ENCODE assay signal across 1 cellular context in genomic region chr4:143513314-143514211, GRCh38.
TF ChIP-seq lines count a peak whose summit lies in the region.

SMARCA5 (plus strand) TSS chr4:143513702; CDS start chr4:143513925, 223 bp downstream.

TF ChIP-seq in K562, 482 proteins besides CTCF, POLR2A, EP300 and RAD21 (continued from another document and continues in another):
- no peak for TF ChIP-seq ZNF407 (IDR thresholded peaks at IDR 0.05; ENCODE audit: low read depth)
- peak in 2 of 3 experiments; percentile 70 to 72 for TF ChIP-seq YY1 (IDR thresholded peaks at IDR 0.05; ENCODE audit: borderline replicate concordance in 1 of 3, control insufficient read depth in 1 of 3, extremely low read depth in 1 of 3, insufficient read depth in 3 of 3, insufficient read length in 1 of 3, insufficient replicate concordance in 2 of 3, low read depth in 1 of 3, low read length in 2 of 3)
- TF ChIP-seq HDAC8 (tag; IDR thresholded peaks at IDR 0.05), result no peak
- TF ChIP-seq NR2C1 (IDR thresholded peaks at IDR 0.05), result peak; percentile 89
- peak; percentile 89 for TF ChIP-seq NR2C1 (tag; IDR thresholded peaks at IDR 0.05)
- TF ChIP-seq SUPT5H (IDR thresholded peaks at IDR 0.05), result peak; percentile 77
- TF ChIP-seq MTF1 (CRISPR knock-in tag; IDR thresholded peaks at IDR 0.05; ENCODE audit: borderline replicate concordance), result no peak
- peak in 1 of 2 experiments; percentile 74; a peak in 3 of 4 replicates for TF ChIP-seq UBTF (IDR thresholded peaks at IDR 0.05; ENCODE audit: borderline replicate concordance in 1 of 2, low read depth in 2 of 2, low read length in 2 of 2)
- TF ChIP-seq ZNF551 (CRISPR knock-in tag; IDR thresholded peaks at IDR 0.05), result no peak
- 0 out of 2 replicates have a peak, but pooled peaks have one; percentile 27 for TF ChIP-seq BCOR (IDR thresholded peaks at IDR 0.05)
- no peak for TF ChIP-seq ZBTB43 (CRISPR knock-in tag; IDR thresholded peaks at IDR 0.05)
- TF ChIP-seq TFE3 (CRISPR knock-in tag; IDR thresholded peaks at IDR 0.05), result no peak
- TF ChIP-seq FUS (optimal IDR thresholded peaks at IDR 0.05; ENCODE audit: low read depth, low read length), result peak; percentile 63
- peak; percentile 83 for TF ChIP-seq RFX1 (IDR thresholded peaks at IDR 0.05)
- TF ChIP-seq ATF2 (CRISPR knock-in tag; IDR thresholded peaks at IDR 0.05), result 0 out of 2 replicates have a peak, but pooled peaks have one; percentile 47
- peak; percentile 80 for TF ChIP-seq RBM25 (IDR thresholded peaks at IDR 0.05; ENCODE audit: low read depth, low read length, severe bottlenecking)
- no peak for TF ChIP-seq SPI1 (IDR thresholded peaks at IDR 0.05; ENCODE audit: borderline replicate concordance, low read depth, low read length)
- no peak for TF ChIP-seq THAP7 (CRISPR knock-in tag; IDR thresholded peaks at IDR 0.05)
- TF ChIP-seq TEAD1 (CRISPR knock-in tag; IDR thresholded peaks at IDR 0.05), result 0 out of 4 replicates have a peak, but pooled peaks of 1 of the 2 experiments have one; percentile 28
- no peak for TF ChIP-seq RBM34 (IDR thresholded peaks at IDR 0.05; ENCODE audit: borderline replicate concordance, insufficient read depth, low read length)
- peak; percentile 73; the same call in 1 of the 2 replicates for TF ChIP-seq ZHX1 (conservative IDR thresholded peaks at IDR 0.05; ENCODE audit: low read length)
- no peak for TF ChIP-seq ZNF79 (CRISPR knock-in tag; IDR thresholded peaks at IDR 0.05; ENCODE audit: low read depth)
- TF ChIP-seq PHF8 (IDR thresholded peaks at IDR 0.05; ENCODE audit: borderline replicate concordance, low read length), result peak; percentile 91
- no peak for TF ChIP-seq PURB (CRISPR knock-in tag; IDR thresholded peaks at IDR 0.05; ENCODE audit: low read depth)
- no peak for TF ChIP-seq HDAC2 (IDR thresholded peaks at IDR 0.05)
- no peak for TF ChIP-seq NELFE (IDR thresholded peaks at IDR 0.05; ENCODE audit: insufficient read depth, insufficient read length)
- TF ChIP-seq PHB2 (IDR thresholded peaks at IDR 0.05; ENCODE audit: low read depth), result no peak
- TF ChIP-seq FIP1L1 (IDR thresholded peaks at IDR 0.05; ENCODE audit: low read depth, low read length, poor library complexity, severe bottlenecking), result peak; percentile 74
- TF ChIP-seq CC2D1A (IDR thresholded peaks at IDR 0.05), result peak; percentile 40; the same call in 1 of the 2 replicates
- no peak; the same call in 1 of the 2 replicates for TF ChIP-seq ETV1 (tag; conservative IDR thresholded peaks at IDR 0.05; ENCODE audit: low read depth)
- no peak for TF ChIP-seq HDAC3 (IDR thresholded peaks at IDR 0.05; ENCODE audit: borderline replicate concordance, partially characterized antibody)
- no peak for TF ChIP-seq SREBF2 (CRISPR knock-in tag; IDR thresholded peaks at IDR 0.05)
- peak; percentile 78 for TF ChIP-seq MEIS2 (IDR thresholded peaks at IDR 0.05; ENCODE audit: partially characterized antibody)
- no peak for TF ChIP-seq ZNF143 (CRISPR knock-in tag; IDR thresholded peaks at IDR 0.05)
- peak; percentile 47; the same call in 1 of the 2 replicates for TF ChIP-seq ESRRA (IDR thresholded peaks at IDR 0.05; ENCODE audit: borderline replicate concordance, low read depth)
- TF ChIP-seq TAF9B (IDR thresholded peaks at IDR 0.05; ENCODE audit: partially characterized antibody), result peak; percentile 63
- 0 out of 2 replicates have a peak, but pooled peaks have one; percentile 39 for TF ChIP-seq MYC (IDR thresholded peaks at IDR 0.05; ENCODE audit: low read depth, low read length)
- no peak for TF ChIP-seq MYC (CRISPR knock-in tag; IDR thresholded peaks at IDR 0.05; ENCODE audit: borderline replicate concordance, low read depth)
- TF ChIP-seq HNRNPLL (IDR thresholded peaks at IDR 0.05; ENCODE audit: low read depth, low read length, poor library complexity, severe bottlenecking), result peak; percentile 44
- 0 out of 4 replicates have a peak, but pooled peaks of 1 of the 2 experiments have one; percentile 52 for TF ChIP-seq MLX (CRISPR knock-in tag; conservative IDR thresholded peaks at IDR 0.05)
- TF ChIP-seq SMARCC2 (IDR thresholded peaks at IDR 0.05; ENCODE audit: low read depth), result no peak
- TF ChIP-seq ARID1B (IDR thresholded peaks at IDR 0.05), result peak; percentile 41
